In the genomic region with DNA sequence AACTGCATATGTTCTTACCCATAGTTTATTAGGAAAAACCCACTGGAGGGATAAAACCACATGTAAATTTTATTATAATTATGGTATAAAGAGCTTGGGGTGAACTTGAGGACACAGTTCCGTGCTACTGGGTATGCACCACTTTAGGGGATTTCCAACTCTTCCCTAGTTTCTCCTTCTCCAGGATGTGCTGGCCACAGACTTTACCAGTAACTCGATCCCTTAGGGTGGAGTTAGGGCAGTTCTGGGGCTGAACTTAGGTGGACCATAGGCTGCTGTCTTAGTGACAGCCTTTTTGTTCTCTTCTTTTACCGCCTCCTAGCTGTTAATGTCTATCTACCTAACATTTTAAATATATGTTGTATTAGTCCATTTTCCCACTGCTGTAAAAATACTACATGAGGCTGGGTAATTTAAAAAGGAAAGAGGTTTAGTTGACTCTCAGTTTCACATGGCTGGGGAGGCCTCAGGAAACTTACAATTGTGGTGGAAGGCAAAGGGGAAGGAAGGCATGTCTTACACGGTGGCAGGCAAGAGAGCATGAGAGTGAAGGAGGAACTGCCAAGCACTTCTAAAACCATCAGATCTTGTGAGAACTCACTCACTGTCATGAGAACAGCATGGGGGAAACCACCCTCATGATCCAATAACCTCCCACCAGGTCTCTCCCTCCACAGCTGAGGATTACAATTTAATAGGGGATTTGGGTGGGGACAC, we compare ENCODE assay signal across 21 cellular contexts.
DNase-seq lines count a peak whose midpoint lies in the region; ATAC-seq and FAIRE-seq lines count a peak whose summit lies in the region.
"Had no signal": no experiment of that assay in that cellular context is flagged by ENCODE, and none has a peak within 500 bp of the region (broad histone marks: within the 10 kb centered on the region; RNA-seq: fewer than 3 reads in every experiment).

No MANE protein-coding gene starts in this region.

- ATAC-seq in HG03139 (IDR thresholded peaks at IDR 0.05; ENCODE audit: unreplicated experiment) (no peak), HG02870 (IDR thresholded peaks at IDR 0.05; ENCODE audit: unreplicated experiment) (no peak)
- ATAC-seq: activated CD4-positive, alpha-beta T cell treated with anti-CD3 and anti-CD28 coated beads for 36 hours; body of pancreas; lower lobe of right lung; T-helper 17 cell had no signal

- DNase-seq in DMS 273 (lab: John Stamatoyannopoulos, UW; ENCODE audit: unreplicated experiment) (peak; percentile 9), DMS 273 treated with DMSO at 0.1 percent for 48 hours (lab: John Stamatoyannopoulos, UW) (no peak), RCC 7860 (ENCODE audit: low spot score) (peak; percentile 28), fibroblast of peridontal ligament (ENCODE audit: extremely low read depth) (peak; percentile 62), AG08395 (ENCODE audit: low spot score) (no peak), HTR-8/SVneo (ENCODE audit: insufficient read length, low spot score) (no peak)
- DNase-seq: activated CD4-positive, alpha-beta T cell treated with anti-CD3 and anti-CD28 coated beads for 36 hours; activated gamma-delta T cell; body of pancreas; effector memory CD4-positive, alpha-beta T cell; lower lobe of right lung; NCI-H1694; NCI-H748 treated with DMSO at 0.1 percent for 48 hours; sigmoid colon; stimulated activated CD4-positive, alpha-beta T cell treated with anti-CD3 and anti-CD28 coated beads, Interleukin-15, amount 100 ng/mL, for 24 hours; stomach; T-helper 17 cell; tibial artery had no signal

- FAIRE-seq in RCC 7860 (lab: Jason Lieb, UNC) (no peak), HTR-8/SVneo (lab: Jason Lieb, UNC) (no peak)
- FAIRE-seq: keratinocyte had no signal

Comparison
In these comparisons a context has a peak if more than half of its experiments do, and no peak if none do; other contexts are left out.
1. DNase-seq: peak in DMS 273 (single experiment), RCC 7860 (single experiment) and fibroblast of peridontal ligament (single experiment); none in DMS 273 treated with DMSO at 0.1 percent for 48 hours (single experiment), AG08395 (single experiment) and HTR-8/SVneo (single experiment).